ENCODE assay signal across 14 cellular contexts in genomic region chr3:188396900-188397299, GRCh38.
DNase-seq lines count a peak whose midpoint lies in the region; ATAC-seq, FAIRE-seq and TF ChIP-seq lines count a peak whose summit lies in the region.
"Had no signal": no experiment of that assay in that cellular context is flagged by ENCODE, and none has a peak within 500 bp of the region (broad histone marks: within the 10 kb centered on the region; RNA-seq: fewer than 3 reads in every experiment).

No MANE protein-coding gene starts in this region.

- H3K27ac ChIP-seq in endothelial cell of umbilical vein (ENCODE audit: insufficient read depth, low read depth, low read length), result no peak overlapping the region
- no peak overlapping the region for H3K27ac ChIP-seq in naive thymus-derived CD4-positive, alpha-beta T cell (ENCODE audit: low read depth, low read length)
- H3K27ac ChIP-seq: GM23248 had no signal

- no peaks in the 10 kb centered on the region for H3K4me1 ChIP-seq in endothelial cell of umbilical vein (ENCODE audit: control insufficient read depth, extremely low read depth, insufficient read depth, low read length)
- peaks cover 0 to 4% of the 10 kb centered on the region in 2 donors for H3K4me1 ChIP-seq in naive thymus-derived CD4-positive, alpha-beta T cell (ENCODE audit: control insufficient read depth in 2 of 2, insufficient read depth in 2 of 2, low read length in 2 of 2)

- H3K36me3 ChIP-seq in endothelial cell of umbilical vein (ENCODE audit: control insufficient read depth in 2 of 2, extremely low read depth in 1 of 2, insufficient read depth in 2 of 2, low read length in 2 of 2), result peaks cover 0 to 2% of the 10 kb centered on the region in 2 experiments
- H3K36me3 ChIP-seq in naive thymus-derived CD4-positive, alpha-beta T cell (ENCODE audit: control insufficient read depth in 2 of 3, insufficient read depth in 3 of 3, low read length in 3 of 3), result no peaks in the 10 kb centered on the region

- H3K9me3 Mint-ChIP-seq in natural killer cell treated with Interleukin-12 subunit alpha and Interleukin-12 subunit beta and Interleukin-15 and Interleukin-18, amount 100 ng/mL, for 72 hours, result no peaks in the 10 kb centered on the region
- H3K9me3 Mint-ChIP-seq in natural killer cell, result no peaks in the 10 kb centered on the region
- H3K9me3 Mint-ChIP-seq in naive thymus-derived CD4-positive, alpha-beta T cell, result peaks cover 0 to 5% (median 0%) of the 10 kb centered on the region in 11 donors
- no peaks in the 10 kb centered on the region for H3K9me3 Mint-ChIP-seq in progenitor cell of endocrine pancreas (ENCODE audit: low read depth)
- H3K9me3 Mint-ChIP-seq: neural crest cell had no signal

- intact Hi-C loops in natural killer cell (cut with micrococcal nuclease) (no loop called here), endothelial cell of umbilical vein (cut with micrococcal nuclease) (no loop called here)
- intact Hi-C loops in naive thymus-derived CD4-positive, alpha-beta T cell (cut with micrococcal nuclease), result loop anchor here in 1 of 2 donors (10.0 kb wide), 1 partner anchor 738 kb away; no protein-coding TSS in a partner anchor

- H3K9ac ChIP-seq in endothelial cell of umbilical vein (replicated peaks; ENCODE audit: extremely low read depth, insufficient read depth, low read length), result no peak overlapping the region
- H3K9ac ChIP-seq: GM23248 had no signal

- H3K27me3 Mint-ChIP-seq in natural killer cell treated with Interleukin-12 subunit alpha and Interleukin-12 subunit beta and Interleukin-15 and Interleukin-18, amount 100 ng/mL, for 72 hours, result no peaks in the 10 kb centered on the region
- H3K27me3 Mint-ChIP-seq in natural killer cell (ENCODE audit: low read depth in 2 of 2) (no peaks in the 10 kb centered on the region), progenitor cell of endocrine pancreas (no peaks in the 10 kb centered on the region)
- no peaks in the 10 kb centered on the region for H3K27me3 Mint-ChIP-seq in naive thymus-derived CD4-positive, alpha-beta T cell

- H3K36me3 Mint-ChIP-seq in natural killer cell treated with Interleukin-12 subunit alpha and Interleukin-12 subunit beta and Interleukin-15 and Interleukin-18, amount 100 ng/mL, for 72 hours, result peaks cover 8% of the 10 kb centered on the region
- H3K36me3 Mint-ChIP-seq in natural killer cell, result no peaks in the 10 kb centered on the region
- peaks cover 0 to 10% (median 6%) of the 10 kb centered on the region in 5 donors for H3K36me3 Mint-ChIP-seq in naive thymus-derived CD4-positive, alpha-beta T cell
- H3K36me3 Mint-ChIP-seq in progenitor cell of endocrine pancreas (ENCODE audit: insufficient read depth), result peaks cover 1% of the 10 kb centered on the region

- dilution Hi-C loops in endothelial cell of umbilical vein (cut with MboI; ENCODE audit: extremely low pct_ligation_motif_present, low sequenced_read_pairs), result no loop called here

- no peak for TF ChIP-seq POLR2A in endothelial cell of umbilical vein (IDR thresholded peaks at IDR 0.05; ENCODE audit: low read depth, low read length)

- no peak for TF ChIP-seq CTCF in natural killer cell (IDR thresholded peaks at IDR 0.05)
- TF ChIP-seq CTCF in endothelial cell of umbilical vein (IDR thresholded peaks at IDR 0.05; ENCODE audit: extremely low read depth in 1 of 2, insufficient read depth in 1 of 2, low read depth in 1 of 2, low read length in 2 of 2), result no peak
- no peak for TF ChIP-seq CTCF in progenitor cell of endocrine pancreas (IDR thresholded peaks at IDR 0.05; ENCODE audit: unreplicated experiment)

- H3K9me1 ChIP-seq in endothelial cell of umbilical vein (replicated peaks; ENCODE audit: control insufficient read depth, extremely low read depth, insufficient read depth, low read length), result no peaks in the 10 kb centered on the region

- no peaks in the 10 kb centered on the region for H3K9me3 ChIP-seq in endothelial cell of umbilical vein (replicated peaks; ENCODE audit: control insufficient read depth, insufficient read depth, low read length)
- no peaks in the 10 kb centered on the region for H3K9me3 ChIP-seq in naive thymus-derived CD4-positive, alpha-beta T cell (ENCODE audit: control insufficient read depth in 2 of 3, low read length in 3 of 3)

- H3K79me2 ChIP-seq in endothelial cell of umbilical vein (ENCODE audit: control insufficient read depth, insufficient read depth, low read length), result peaks cover under 1% of the 10 kb centered on the region

- no peak for ATAC-seq in natural killer cell treated with Interleukin-12 subunit alpha and Interleukin-12 subunit beta and Interleukin-15 and Interleukin-18, amount 100 ng/mL, for 72 hours
- no peak for ATAC-seq in natural killer cell
- ATAC-seq in naive thymus-derived CD4-positive, alpha-beta T cell, result no peak

- CTCF ChIA-PET in endothelial cell of umbilical vein (lab: Charles Lee), result no interaction called here
- CTCF ChIA-PET in naive thymus-derived CD4-positive, alpha-beta T cell (lab: Charles Lee), result interaction anchor here (1.6 kb wide), 1 partner anchor 16 kb away, joined by 4 read pairs; no protein-coding TSS in a partner anchor

- peaks cover 51 to 53% of the 10 kb centered on the region in 2 donors for H3K4me1 Mint-ChIP-seq in natural killer cell treated with Interleukin-12 subunit alpha and Interleukin-12 subunit beta and Interleukin-15 and Interleukin-18, amount 100 ng/mL, for 72 hours (ENCODE audit: low read depth in 2 of 2)
- H3K4me1 Mint-ChIP-seq in natural killer cell, result peaks cover 54 to 57% of the 10 kb centered on the region in 2 donors
- peaks cover 22 to 46% (median 38%) of the 10 kb centered on the region in 7 donors for H3K4me1 Mint-ChIP-seq in naive thymus-derived CD4-positive, alpha-beta T cell
- H3K4me1 Mint-ChIP-seq in progenitor cell of endocrine pancreas (ENCODE audit: low read depth), result peaks cover 28% of the 10 kb centered on the region

- DNase-seq in natural killer cell treated with Interleukin-12 subunit alpha and Interleukin-12 subunit beta and Interleukin-15 and Interleukin-18, amount 100 ng/mL, for 72 hours (ENCODE audit: low spot score), result no peak
- no peak for DNase-seq in natural killer cell
- peak; percentile 9 for DNase-seq in endothelial cell of umbilical vein (ENCODE audit: low read depth, low spot score)
- DNase-seq in naive thymus-derived CD4-positive, alpha-beta T cell, result no peak
- no peak for DNase-seq in GOT3 (lab: John Stamatoyannopoulos, UW)
- DNase-seq in progenitor cell of endocrine pancreas (ENCODE audit: low spot score, unreplicated experiment), result no peak
- DNase-seq in stimulated activated naive CD4-positive, alpha-beta T cell treated with Interleukin-2 at 50 U/mL for 16 hours (lab: John Stamatoyannopoulos, UW), result no peak
- DNase-seq in NCI-H2227 (lab: John Stamatoyannopoulos, UW; ENCODE audit: unreplicated experiment), result no peak
- DNase-seq: activated CD4-positive, CD25-positive, alpha-beta regulatory T cell; cortex of kidney; GM23248; Kasumi-1; NCI-H2029 had no signal

- POLR2A ChIA-PET in endothelial cell of umbilical vein (lab: Charles Lee), result no interaction called here
- POLR2A ChIA-PET in naive thymus-derived CD4-positive, alpha-beta T cell (lab: Charles Lee), result no interaction called here

- H2AFZ ChIP-seq in endothelial cell of umbilical vein (ENCODE audit: low read depth, low read length), result no peak overlapping the region
- H2AFZ ChIP-seq: GM23248 had no signal

- BruUV-seq in endothelial cell of umbilical vein (replicated peaks; lab: Mats Ljungman, UMichigan), result no TSS peak

- H3K4me3 ChIP-seq in endothelial cell of umbilical vein (replicated peaks in 1 of 3; ENCODE audit: insufficient read depth in 1 of 3, low read depth in 1 of 3, low read length in 3 of 3), result no peak overlapping the region
- H3K4me3 ChIP-seq in naive thymus-derived CD4-positive, alpha-beta T cell (ENCODE audit: low read length), result peak overlapping the region; percentile 28
- H3K4me3 ChIP-seq: GM23248 had no signal

- H3K4me2 ChIP-seq in endothelial cell of umbilical vein (ENCODE audit: insufficient read depth, low read length), result no peak overlapping the region

- H3K4me3 Mint-ChIP-seq in natural killer cell treated with Interleukin-12 subunit alpha and Interleukin-12 subunit beta and Interleukin-15 and Interleukin-18, amount 100 ng/mL, for 72 hours, result peak overlapping the region; percentile 70
- no peak overlapping the region for H3K4me3 Mint-ChIP-seq in natural killer cell
- H3K4me3 Mint-ChIP-seq in naive thymus-derived CD4-positive, alpha-beta T cell, result peak overlapping the region in 8 of 10 donors; percentile 27 to 89 (median 62)
- no peak overlapping the region for H3K4me3 Mint-ChIP-seq in progenitor cell of endocrine pancreas (ENCODE audit: low read depth)
- H3K4me3 Mint-ChIP-seq: neural crest cell had no signal

- no peak for FAIRE-seq in endothelial cell of umbilical vein (lab: Jason Lieb, UNC)

- no peaks in the 10 kb centered on the region for H4K20me1 ChIP-seq in endothelial cell of umbilical vein (replicated peaks; ENCODE audit: control insufficient read depth, extremely low read depth, insufficient read depth, low read length)

- H3K27me3 ChIP-seq in endothelial cell of umbilical vein (ENCODE audit: control insufficient read depth in 2 of 2, insufficient read depth in 2 of 2, low read length in 2 of 2), result no peaks in the 10 kb centered on the region
- no peaks in the 10 kb centered on the region for H3K27me3 ChIP-seq in naive thymus-derived CD4-positive, alpha-beta T cell (ENCODE audit: control insufficient read depth in 2 of 2, insufficient read depth in 2 of 2, low read length in 2 of 2)

- peak overlapping the region in 1 of 2 donors; percentile 96 for H3K27ac Mint-ChIP-seq in natural killer cell treated with Interleukin-12 subunit alpha and Interleukin-12 subunit beta and Interleukin-15 and Interleukin-18, amount 100 ng/mL, for 72 hours
- H3K27ac Mint-ChIP-seq in natural killer cell (peak overlapping the region in 1 of 2 donors; percentile 80), progenitor cell of endocrine pancreas (no peak overlapping the region)
- H3K27ac Mint-ChIP-seq in naive thymus-derived CD4-positive, alpha-beta T cell, result peak overlapping the region in 6 of 9 donors; percentile 25 to 92 (median 54)

TF ChIP-seq in endothelial cell of umbilical vein, 7 proteins besides CTCF, POLR2A, EP300 and RAD21:
- no peak for TF ChIP-seq MAX (IDR thresholded peaks at IDR 0.05; ENCODE audit: insufficient read depth, insufficient read length)
TF ChIP-seq in endothelial cell of umbilical vein: peak in this region for 0.

Comparison
In these comparisons a context has a peak if more than half of its experiments do, and no peak if none do; other contexts are left out.
1. H3K4me3 Mint-ChIP-seq: peak in natural killer cell treated with Interleukin-12 subunit alpha and Interleukin-12 subunit beta and Interleukin-15 and Interleukin-18, amount 100 ng/mL, for 72 hours (single experiment) and naive thymus-derived CD4-positive, alpha-beta T cell (8 of 10); none in natural killer cell (single experiment) and progenitor cell of endocrine pancreas (single experiment).